In the genomic region with DNA sequence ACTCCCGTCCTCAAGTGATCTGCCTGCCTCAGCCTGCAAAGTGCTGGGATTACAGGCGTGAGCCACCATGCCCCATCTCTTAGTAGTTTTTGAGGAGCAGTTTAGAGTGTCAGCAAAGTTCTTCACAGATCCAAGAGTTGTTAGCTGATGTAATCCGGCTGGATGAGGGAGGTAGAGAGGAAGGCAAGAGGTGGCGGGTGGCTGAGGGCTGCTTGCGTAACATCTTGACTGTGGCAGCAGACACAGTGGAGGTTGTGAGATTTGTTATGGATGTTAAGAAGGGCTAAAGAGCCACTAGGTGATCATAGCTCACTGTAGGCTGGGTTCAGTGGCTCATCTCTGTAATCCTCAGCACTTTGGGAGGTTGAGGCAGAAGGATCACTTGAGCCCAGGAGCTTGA, we compare ENCODE assay signal across 12 cellular contexts.
"Had no signal": no experiment of that assay in that cellular context is flagged by ENCODE, and none has a peak within 500 bp of the region (broad histone marks: within the 10 kb centered on the region; RNA-seq: fewer than 3 reads in every experiment).

No MANE protein-coding gene starts in this region.

- DNase-seq: activated CD4-positive, alpha-beta T cell treated with anti-CD3 and anti-CD28 coated beads, Interleukin-2, amount 50 U/mL, for 4 hours; activated CD4-positive, CD25-positive, alpha-beta regulatory T cell treated with anti-CD3 and anti-CD28 coated beads, Interleukin-2, amount 50 U/mL, for 72 hours; activated naive CD4-positive, alpha-beta T cell treated with Interleukin-2 at 50 U/mL for 16 hours; activated T-cell treated with anti-CD3 and anti-CD28 coated beads for 4 hours; effector memory CD4-positive, alpha-beta T cell; gastrocnemius medialis; heart right ventricle; left cardiac atrium; stomach; T-helper 9 cell; testis had no signal

- H3K4me3 ChIP-seq: ascending aorta, gastrocnemius medialis, heart right ventricle, stomach, testis had no signal

- H3K36me3 ChIP-seq: ascending aorta, gastrocnemius medialis, heart right ventricle, stomach had no signal

- H3K27ac ChIP-seq: ascending aorta, gastrocnemius medialis, heart right ventricle, stomach, testis had no signal

- H3K9me3 ChIP-seq: ascending aorta, gastrocnemius medialis, heart right ventricle, stomach, testis had no signal

- H3K4me1 ChIP-seq: ascending aorta, gastrocnemius medialis, heart right ventricle, stomach, testis had no signal

- H3K27me3 ChIP-seq: ascending aorta, gastrocnemius medialis, testis had no signal
